23 cellular contexts compared by ENCODE assay signal in the genomic region with DNA sequence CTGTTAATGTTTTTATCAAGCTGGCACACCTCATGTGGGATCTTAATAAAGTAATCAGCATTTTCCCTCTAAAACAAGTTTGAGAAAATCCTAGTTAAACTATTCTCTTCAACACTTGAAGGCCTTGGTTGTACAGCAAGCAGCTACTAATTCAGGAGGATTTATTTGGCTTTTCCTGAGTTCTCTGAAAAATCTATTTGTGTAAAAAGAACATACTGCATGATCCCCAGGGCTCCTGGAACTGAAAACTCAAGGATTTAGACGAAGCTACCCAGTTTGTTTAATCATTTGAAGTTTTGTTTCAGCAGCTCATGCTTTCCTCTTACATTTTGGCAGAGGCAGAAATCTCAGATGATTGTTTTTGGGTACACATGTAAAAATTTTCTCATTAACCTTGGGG.
"Had no signal": no experiment of that assay in that cellular context is flagged by ENCODE, and none has a peak within 500 bp of the region (broad histone marks: within the 10 kb centered on the region; RNA-seq: fewer than 3 reads in every experiment).

No MANE protein-coding gene starts in this region.

- H3K4me1 ChIP-seq: colonic mucosa, esophagus muscularis mucosa, foreskin keratinocyte, gastroesophageal sphincter, heart left ventricle, left lung, lower lobe of right lung had no signal

- FAIRE-seq: endometrium, frontal cortex had no signal

- H3K36me3 ChIP-seq: colonic mucosa, esophagus muscularis mucosa, gastroesophageal sphincter, heart left ventricle, left lung, lower lobe of right lung had no signal

- H3K27me3 ChIP-seq: colonic mucosa, esophagus muscularis mucosa, foreskin keratinocyte, gastroesophageal sphincter, heart left ventricle, hepatocyte, left lung had no signal

- H3K27ac ChIP-seq: colonic mucosa, esophagus muscularis mucosa, foreskin keratinocyte, gastroesophageal sphincter, heart left ventricle, hepatocyte, left lung, lower lobe of right lung had no signal

- ATAC-seq: effector memory CD8-positive, alpha-beta T cell; foreskin keratinocyte; gastroesophageal sphincter; heart left ventricle; left cardiac atrium; left lung; left ventricle myocardium superior; lower lobe of right lung; naive thymus-derived CD4-positive, alpha-beta T cell had no signal

- H3K4me3 Mint-ChIP-seq: dendritic cell treated with granulocyte-macrophage colony-stimulating factor and Interleukin-4, amounts not matched to agents 40 ng/mL and 50 ng/mL, for 4 days; effector memory CD8-positive, alpha-beta T cell; endodermal cell; immature natural killer cell; naive thymus-derived CD4-positive, alpha-beta T cell had no signal

- H3K9me3 ChIP-seq: colonic mucosa had no signal

- H3K36me3 Mint-ChIP-seq: immature natural killer cell; naive thymus-derived CD4-positive, alpha-beta T cell had no signal

- H3K27ac Mint-ChIP-seq: dendritic cell treated with granulocyte-macrophage colony-stimulating factor and Interleukin-4, amounts not matched to agents 40 ng/mL and 50 ng/mL, for 4 days; effector memory CD8-positive, alpha-beta T cell; endodermal cell; immature natural killer cell; naive thymus-derived CD4-positive, alpha-beta T cell had no signal

- H3K4me2 ChIP-seq: hepatocyte had no signal

- H3K4me1 Mint-ChIP-seq: endodermal cell; immature natural killer cell; naive thymus-derived CD4-positive, alpha-beta T cell had no signal

- H2AFZ ChIP-seq: hepatocyte had no signal

- H3K4me3 ChIP-seq: colonic mucosa, esophagus muscularis mucosa, gastroesophageal sphincter, heart left ventricle, hepatocyte, left lung, lower lobe of right lung had no signal

- H3K27me3 Mint-ChIP-seq: dendritic cell treated with granulocyte-macrophage colony-stimulating factor and Interleukin-4, amounts not matched to agents 40 ng/mL and 50 ng/mL, for 4 days; effector memory CD8-positive, alpha-beta T cell; naive thymus-derived CD4-positive, alpha-beta T cell had no signal

- DNase-seq: colonic mucosa; cortex of kidney; effector CD8-positive, alpha-beta T cell; effector memory CD8-positive, alpha-beta T cell; endodermal cell; foreskin keratinocyte; heart left ventricle; hypothalamus; immature natural killer cell; islet precursor cell; left cardiac atrium; left lung; left ventricle myocardium superior; lower lobe of right lung; mesenchymal stem cell; midbrain; naive thymus-derived CD4-positive, alpha-beta T cell had no signal
